Comparison of ENCODE assay signal across 1 cellular context in genomic region chr13:44744880-44745633, GRCh38.
TF ChIP-seq lines count a peak whose summit lies in the region.

No MANE protein-coding gene starts in this region.

TF ChIP-seq in GM23338, 12 proteins besides CTCF, POLR2A, EP300 and RAD21 (continued from another document):
- TF ChIP-seq REST (IDR thresholded peaks at IDR 0.05; ENCODE audit: unreplicated experiment) (no peak), ZNF114 (CRISPR knock-in tag; IDR thresholded peaks at IDR 0.05) (no peak), POLR2AphosphoS5 (IDR thresholded peaks at IDR 0.05; ENCODE audit: low read depth) (no peak), CREB1 (CRISPR knock-in tag; IDR thresholded peaks at IDR 0.05; ENCODE audit: low read depth) (no peak), NANOG (IDR thresholded peaks at IDR 0.05; ENCODE audit: borderline replicate concordance) (no peak), ZNF462 (CRISPR knock-in tag; IDR thresholded peaks at IDR 0.05) (no peak)
